Comparison of ENCODE assay signal across 19 cellular contexts in genomic region chr5:33736510-33736909, GRCh38.
DNase-seq lines count a peak whose midpoint lies in the region; ATAC-seq and TF ChIP-seq lines count a peak whose summit lies in the region.
"Had no signal": no experiment of that assay in that cellular context is flagged by ENCODE, and none has a peak within 500 bp of the region (broad histone marks: within the 10 kb centered on the region; RNA-seq: fewer than 3 reads in every experiment).

No MANE protein-coding gene starts in this region.

- no peak overlapping the region for H3K4me2 ChIP-seq in H9 (ENCODE audit: insufficient read depth, insufficient read length, low read length)
- H3K4me2 ChIP-seq: BLaER1 had no signal

- ATAC-seq in RWPE2 (ENCODE audit: low read depth) = peak; percentile 47; the same call in 2 of the 3 replicates
- ATAC-seq in omental fat pad (ENCODE audit: low FRiP score) = peak; percentile 59
- ATAC-seq in HG03521 (IDR thresholded peaks at IDR 0.05; ENCODE audit: unreplicated experiment) = no peak

- no peak overlapping the region for H3K9ac ChIP-seq in H9 (ENCODE audit: extremely low read depth, insufficient read length, low read length)
- H3K9ac ChIP-seq: BLaER1, parathyroid adenoma had no signal

- no peaks in the 10 kb centered on the region for H3K9me3 Mint-ChIP-seq in H9
- H3K9me3 Mint-ChIP-seq: activated CD4-positive, alpha-beta memory T cell treated with anti-CD3 and anti-CD28 coated beads for 36 hours; mesothelial cell of epicardium; type B pancreatic cell had no signal

- CTCF ChIA-PET in BJ (lab: Yijun Ruan, JAX) = no interaction called here

- H3K27ac ChIP-seq in RWPE2 (ENCODE audit: poor library complexity, severe bottlenecking) (no peak overlapping the region), H9 (ENCODE audit: insufficient read length, low read depth, low read length) (no peak overlapping the region)
- H3K27ac ChIP-seq: BLaER1, epithelial cell of prostate, parathyroid adenoma had no signal

- H2BK12ac ChIP-seq in H9 (ENCODE audit: insufficient read length, low read depth, low read length) = no peak overlapping the region

- H3K18ac ChIP-seq in H9 (ENCODE audit: insufficient read length, low read depth, low read length) = no peak overlapping the region

- no peaks in the 10 kb centered on the region for H4K20me1 ChIP-seq in H9 (ENCODE audit: control insufficient read depth, insufficient read depth, insufficient read length)
- H4K20me1 ChIP-seq: BLaER1 had no signal

- no peak overlapping the region for H2BK20ac ChIP-seq in H9 (ENCODE audit: low read depth, low read length, poor library complexity, severe bottlenecking)

- H3K14ac ChIP-seq in H9 (ENCODE audit: insufficient read depth, low read length) = no peak overlapping the region

- H3T11ph ChIP-seq in H9 (ENCODE audit: low read length) = no peak overlapping the region

- H2BK120ac ChIP-seq in H9 (ENCODE audit: low read depth, low read length, poor library complexity, severe bottlenecking) = no peak overlapping the region

- H3K4me1 ChIP-seq in RWPE2 (ENCODE audit: insufficient read depth, poor library complexity, severe bottlenecking) (no peaks in the 10 kb centered on the region), H9 (ENCODE audit: insufficient read depth, low read length) (peaks cover 5% of the 10 kb centered on the region)
- H3K4me1 ChIP-seq: BLaER1, parathyroid adenoma had no signal

- WGBS in H9 (ENCODE audit: extremely low coverage, insufficient read length, low lambda C conversion rate) = no CpG with 5 or more reads among the region's 3 CpGs

- H3K4me1 Mint-ChIP-seq in H9 = peaks cover 21 to 24% of the 10 kb centered on the region in 2 experiments

- no peak overlapping the region for H2BK15ac ChIP-seq in H9 (ENCODE audit: low read depth, low read length)

- no peaks in the 10 kb centered on the region for H3K79me2 ChIP-seq in H9 (ENCODE audit: insufficient read depth, low read length)
- H3K79me2 ChIP-seq: parathyroid adenoma had no signal

- H3K4me3 Mint-ChIP-seq in H9 = no peak overlapping the region
- H3K4me3 Mint-ChIP-seq: activated CD4-positive, alpha-beta memory T cell treated with anti-CD3 and anti-CD28 coated beads for 36 hours; mesothelial cell of epicardium; type B pancreatic cell had no signal

- no peaks in the 10 kb centered on the region for H3K27me3 Mint-ChIP-seq in H9 (ENCODE audit: low read depth)
- H3K27me3 Mint-ChIP-seq: type B pancreatic cell had no signal

- H2BK5ac ChIP-seq in H9 (ENCODE audit: insufficient read length, low read length) = no peak overlapping the region

- DNase-seq in BJ (ENCODE audit: low read depth) (peak; percentile 80), RWPE2 (ENCODE audit: low spot score) (no peak), fibroblast of gingiva (ENCODE audit: low read depth) (peak; percentile 80), omental fat pad (ENCODE audit: low spot score) (no peak), H9 (no peak), T-helper 2 cell (no peak)
- no peak for DNase-seq in stimulated activated CD4-positive, alpha-beta T cell treated with anti-CD3 and anti-CD28 coated beads, Interleukin-2, amount 100 ng/mL, for 24 hours
- DNase-seq: activated CD4-positive, alpha-beta memory T cell treated with anti-CD3 and anti-CD28 coated beads for 36 hours; DND-41; NCI-H2029; NCI-H748 treated with DMSO at 0.1 percent for 48 hours; Right ventricle myocardium superior; stimulated activated CD8-positive, alpha-beta memory T cell treated with anti-CD3 and anti-CD28 coated beads, Interleukin-4, amount 100 ng/mL, for 48 hours had no signal

- H3K27me3 ChIP-seq in BJ (ENCODE audit: control insufficient read depth, insufficient read depth, low read length) (no peaks in the 10 kb centered on the region), RWPE2 (ENCODE audit: insufficient read depth, poor library complexity, severe bottlenecking) (no peaks in the 10 kb centered on the region), H9 (ENCODE audit: insufficient read depth, low read length) (no peaks in the 10 kb centered on the region)
- H3K27me3 ChIP-seq: BLaER1 had no signal

- H3K23me2 ChIP-seq in H9 (ENCODE audit: insufficient read length, low read depth, low read length, poor library complexity, severe bottlenecking) = no peaks in the 10 kb centered on the region

- TF ChIP-seq CTCF in BJ (IDR thresholded peaks at IDR 0.05; ENCODE audit: insufficient read depth, low read depth, low read length) = 0 out of 2 replicates have a peak, but pooled peaks have one; percentile 2
- TF ChIP-seq CTCF in RWPE2 (IDR thresholded peaks at IDR 0.05; ENCODE audit: poor library complexity, severe bottlenecking) = no peak
- no peak for TF ChIP-seq CTCF in omental fat pad (IDR thresholded peaks at IDR 0.05)
- no peak for TF ChIP-seq CTCF in H9 (conservative IDR thresholded peaks at IDR 0.05)

- no peak overlapping the region for H2AFZ ChIP-seq in H9 (ENCODE audit: low read length)
- H2AFZ ChIP-seq: parathyroid adenoma had no signal

- H3K23ac ChIP-seq in H9 (ENCODE audit: insufficient read length, low read depth, low read length) = no peak overlapping the region

- H3K36me3 ChIP-seq in BJ (ENCODE audit: control insufficient read depth, insufficient read depth, low read length) = no peaks in the 10 kb centered on the region
- H3K36me3 ChIP-seq in RWPE2 (ENCODE audit: low read depth) = no peaks in the 10 kb centered on the region
- H3K36me3 ChIP-seq: BLaER1 had no signal

- H3K9me3 ChIP-seq in RWPE2 (ENCODE audit: severe bottlenecking) (no peaks in the 10 kb centered on the region), H9 (ENCODE audit: control insufficient read depth, low read depth, low read length) (no peaks in the 10 kb centered on the region)
- H3K9me3 ChIP-seq: BLaER1 had no signal

- H2AK5ac ChIP-seq in H9 (ENCODE audit: insufficient read length, low read length) = no peak overlapping the region

- POLR2A ChIA-PET in BJ (lab: Charles Lee) = no interaction called here

- no peak overlapping the region for H4K5ac ChIP-seq in H9 (ENCODE audit: insufficient read length, low read depth, low read length)

- H3K56ac ChIP-seq in H9 (ENCODE audit: insufficient read length, low read depth, low read length) = no peak overlapping the region

- no peak overlapping the region for H3K4me3 ChIP-seq in BJ (ENCODE audit: low read depth, low read length)
- H3K4me3 ChIP-seq in RWPE2 (ENCODE audit: severe bottlenecking) = no peak overlapping the region
- H3K4me3 ChIP-seq: BLaER1 had no signal

- H4K8ac ChIP-seq in H9 (replicated peaks; ENCODE audit: insufficient read length, low read depth, low read length) = no peak overlapping the region

- no peaks in the 10 kb centered on the region for H3K36me3 Mint-ChIP-seq in H9 (ENCODE audit: insufficient read depth in 1 of 3, low read depth in 3 of 3)
- H3K36me3 Mint-ChIP-seq: activated CD4-positive, alpha-beta memory T cell treated with anti-CD3 and anti-CD28 coated beads for 36 hours; mesothelial cell of epicardium had no signal

- H4K91ac ChIP-seq in H9 (ENCODE audit: insufficient read length, low read depth, low read length) = no peak overlapping the region

- H3K27ac Mint-ChIP-seq in H9 = no peak overlapping the region
- H3K27ac Mint-ChIP-seq: activated CD4-positive, alpha-beta memory T cell treated with anti-CD3 and anti-CD28 coated beads for 36 hours; mesothelial cell of epicardium; type B pancreatic cell had no signal

- H3K4ac ChIP-seq in H9 (ENCODE audit: low read depth, low read length) = no peak overlapping the region

- no peaks in the 10 kb centered on the region for H3K79me1 ChIP-seq in H9 (ENCODE audit: insufficient read depth, low read depth, low read length, poor library complexity, severe bottlenecking)

Comparison
In these comparisons a context has a peak if more than half of its experiments do, and no peak if none do; other contexts are left out.
1. DNase-seq: peak in BJ (single experiment) and fibroblast of gingiva (single experiment); none in RWPE2 (single experiment), omental fat pad (single experiment), H9 (single experiment), stimulated activated CD4-positive, alpha-beta T cell treated with anti-CD3 and anti-CD28 coated beads, Interleukin-2, amount 100 ng/mL, for 24 hours (0 of 2) and T-helper 2 cell (0 of 5).